11 cellular contexts compared by ENCODE assay signal in the genomic region with DNA sequence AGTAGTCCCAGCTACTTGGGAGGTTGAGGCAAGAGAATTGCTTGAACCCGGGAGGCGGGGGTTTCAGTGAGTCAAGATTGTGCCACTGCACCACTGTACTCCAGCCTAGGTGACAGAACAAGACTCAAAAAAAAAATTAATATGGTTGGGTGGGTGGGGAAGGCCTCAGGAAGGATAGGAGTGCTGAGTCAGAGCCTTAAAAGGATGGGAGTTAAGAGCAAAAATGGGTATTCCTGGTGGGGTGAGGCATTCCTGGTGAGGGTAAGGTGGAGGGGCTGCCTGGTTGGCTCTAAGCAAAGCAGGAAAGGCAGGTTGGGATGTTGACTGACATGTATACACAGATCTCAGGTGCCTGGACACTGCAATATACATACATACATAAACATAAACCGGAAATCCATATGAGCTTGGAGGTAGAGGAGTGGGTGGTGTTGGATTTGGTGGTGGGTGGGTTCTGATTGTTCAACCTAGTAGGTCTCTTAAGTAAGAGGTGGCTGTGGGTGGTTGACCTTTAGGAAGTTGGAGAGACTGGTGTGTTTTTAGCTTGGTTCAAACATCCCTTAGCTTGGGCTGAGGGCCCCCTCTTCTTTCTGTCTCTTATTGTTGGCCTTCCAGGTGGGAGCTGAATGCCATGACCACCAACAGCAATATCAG. TPM values are rescaled to one million over a fixed set of nuclear protein-coding genes. Genes with fewer than 3 reads are reported as not detected.
DNase-seq lines count a peak whose midpoint lies in the region; ATAC-seq and TF ChIP-seq lines count a peak whose summit lies in the region.
"Had no signal": no experiment of that assay in that cellular context is flagged by ENCODE, and none has a peak within 500 bp of the region (broad histone marks: within the 10 kb centered on the region; RNA-seq: fewer than 3 reads in every experiment).

No MANE protein-coding gene starts in this region.

- peaks cover 16% of the 10 kb centered on the region for H3K79me1 ChIP-seq in neuronal stem cell (ENCODE audit: low read depth, low read length)

- H3K36me3 ChIP-seq in CD4-positive, alpha-beta memory T cell (ENCODE audit: insufficient read depth, low read length) = peaks cover 24% of the 10 kb centered on the region
- H3K36me3 ChIP-seq in neuronal stem cell (replicated peaks in 1 of 2; ENCODE audit: control insufficient read depth in 2 of 2, insufficient read depth in 2 of 2, low read length in 2 of 2) (peaks cover 29 to 72% of the 10 kb centered on the region in 2 donors), suprapubic skin (peaks cover 29% of the 10 kb centered on the region), heart right ventricle (peaks cover 0 to 64% (median 22%) of the 10 kb centered on the region in 9 donors)

- no peak overlapping the region for H2BK5ac ChIP-seq in neuronal stem cell (ENCODE audit: low read length)

- H4K91ac ChIP-seq in neuronal stem cell (ENCODE audit: low read depth, low read length, poor library complexity) = no peak overlapping the region

- H3K27ac ChIP-seq in CD4-positive, alpha-beta memory T cell (ENCODE audit: low read depth, low read length) = no peak overlapping the region
- H3K27ac ChIP-seq in neuronal stem cell (replicated peaks; ENCODE audit: low read length) = no peak overlapping the region
- H3K27ac ChIP-seq in suprapubic skin = no peak overlapping the region
- H3K27ac ChIP-seq in heart right ventricle = peak overlapping the region in 3 of 10 donors; percentile 92 to 97 (median 95)

- peaks cover 54% of the 10 kb centered on the region for H3K4me1 ChIP-seq in CD4-positive, alpha-beta memory T cell (ENCODE audit: insufficient read depth, low read length)
- peaks cover 5 to 6% of the 10 kb centered on the region in 2 donors for H3K4me1 ChIP-seq in neuronal stem cell (ENCODE audit: control insufficient read depth in 2 of 2, insufficient read depth in 1 of 2, low read depth in 1 of 2, low read length in 2 of 2)
- peaks cover 49% of the 10 kb centered on the region for H3K4me1 ChIP-seq in suprapubic skin
- peaks cover 14 to 80% (median 58%) of the 10 kb centered on the region in 9 donors for H3K4me1 ChIP-seq in heart right ventricle

- no peak overlapping the region for H3K9ac ChIP-seq in neuronal stem cell (ENCODE audit: low read depth, low read length, poor library complexity)

- no peaks in the 10 kb centered on the region for H3K27me3 ChIP-seq in CD4-positive, alpha-beta memory T cell (ENCODE audit: insufficient read depth, low read length)
- no peaks in the 10 kb centered on the region for H3K27me3 ChIP-seq in neuronal stem cell (ENCODE audit: control insufficient read depth in 3 of 3, insufficient read depth in 3 of 3, low read depth in 1 of 3, low read length in 3 of 3)
- no peaks in the 10 kb centered on the region for H3K27me3 ChIP-seq in suprapubic skin
- no peaks in the 10 kb centered on the region for H3K27me3 ChIP-seq in heart right ventricle

- H3K27ac Mint-ChIP-seq in CD4-positive, alpha-beta memory T cell = peak overlapping the region; percentile 16 to 83 (median 55)
- H3K27ac Mint-ChIP-seq in IgD-negative memory B cell = peak overlapping the region in 1 of 3 donors; percentile 8
- peak overlapping the region; percentile 66 for H3K27ac Mint-ChIP-seq in chondrocyte (ENCODE audit: unreplicated experiment)

- no peak overlapping the region for H2BK15ac ChIP-seq in neuronal stem cell (ENCODE audit: low read length)

- no peak overlapping the region for H3K4ac ChIP-seq in neuronal stem cell (ENCODE audit: low read length)

- no peak for TF ChIP-seq POLR2A in suprapubic skin (IDR thresholded peaks at IDR 0.05)

- no peak for ATAC-seq in heart right ventricle

- H2BK120ac ChIP-seq in neuronal stem cell (ENCODE audit: low read depth, low read length) = no peak overlapping the region

- CTCF ChIA-PET in CD4-positive, alpha-beta memory T cell (lab: Charles Lee; ENCODE audit: partially characterized antibody) = interaction anchor here (1.0 to 1.4 kb wide), 3 partner anchors 17 to 124 kb away, joined by 3 to 6 read pairs (median 3); a partner anchor contains a TSS

- POLR2A ChIA-PET in CD4-positive, alpha-beta memory T cell (lab: Charles Lee; ENCODE audit: partially characterized antibody) = interaction anchor here (0.8 to 4.6 kb wide), 6 partner anchors 23 to 41 kb away, joined by 3 to 40 read pairs (median 12); a partner anchor contains a TSS

- H3K14ac ChIP-seq in neuronal stem cell (ENCODE audit: low read length) = no peak overlapping the region

- H3K18ac ChIP-seq in neuronal stem cell (ENCODE audit: low read length) = no peak overlapping the region

- intact Hi-C loops in CD4-positive, alpha-beta memory T cell (cut with micrococcal nuclease) = no loop called here
- intact Hi-C loops in heart right ventricle (cut with DNase I) = loop anchor here in 1 of 10 donors (5.0 kb wide), 1 partner anchor 37 kb away; a partner anchor contains a TSS

- TF ChIP-seq EP300 in suprapubic skin (IDR thresholded peaks at IDR 0.05) = no peak

- H2AFZ ChIP-seq in neuronal stem cell (ENCODE audit: low read length) = no peak overlapping the region

- no peaks in the 10 kb centered on the region for H3K27me3 Mint-ChIP-seq in CD4-positive, alpha-beta memory T cell
- H3K27me3 Mint-ChIP-seq in IgD-negative memory B cell (no peaks in the 10 kb centered on the region), chondrocyte (ENCODE audit: low read depth) (no peaks in the 10 kb centered on the region)

- H4K8ac ChIP-seq in neuronal stem cell (ENCODE audit: low read depth, low read length) = peak overlapping the region; percentile 74

- no peak for DNase-seq in CD4-positive, alpha-beta memory T cell
- no peak for DNase-seq in chondrocyte (ENCODE audit: low spot score)
- no peak for DNase-seq in neuronal stem cell (ENCODE audit: low spot score)
- DNase-seq in suprapubic skin (ENCODE audit: low spot score in 2 of 2) = no peak
- DNase-seq in NOMO-1 treated with DMSO at 0.1 percent for 48 hours (lab: John Stamatoyannopoulos, UW; ENCODE audit: unreplicated experiment) = no peak
- DNase-seq in heart right ventricle = no peak
- DNase-seq: foreskin fibroblast, NCI-H526, retina had no signal

- no peak overlapping the region for H2BK12ac ChIP-seq in neuronal stem cell (ENCODE audit: low read length)

- H3K23ac ChIP-seq in neuronal stem cell (ENCODE audit: low read depth, low read length, poor library complexity) = peak overlapping the region; percentile 51

- no peaks in the 10 kb centered on the region for H3K9me3 ChIP-seq in CD4-positive, alpha-beta memory T cell (ENCODE audit: control insufficient read depth in 1 of 2, low read length in 2 of 2)
- H3K9me3 ChIP-seq in neuronal stem cell (replicated peaks in 1 of 2; ENCODE audit: control insufficient read depth in 2 of 2, insufficient read depth in 1 of 2, low read depth in 1 of 2, low read length in 2 of 2) = peaks cover 0 to 2% of the 10 kb centered on the region in 2 donors
- no peaks in the 10 kb centered on the region for H3K9me3 ChIP-seq in suprapubic skin
- H3K9me3 ChIP-seq in heart right ventricle = no peaks in the 10 kb centered on the region
- H3K9me3 ChIP-seq: SK-N-SH had no signal

- peaks cover 30 to 42% of the 10 kb centered on the region in 2 donors for H3K36me3 Mint-ChIP-seq in CD4-positive, alpha-beta memory T cell
- H3K36me3 Mint-ChIP-seq in IgD-negative memory B cell = peaks cover 2% of the 10 kb centered on the region
- H3K36me3 Mint-ChIP-seq in chondrocyte (ENCODE audit: low read depth) = peaks cover 17% of the 10 kb centered on the region

- H3K9me3 Mint-ChIP-seq in CD4-positive, alpha-beta memory T cell = peaks cover 0 to 1% (median 0%) of the 10 kb centered on the region in 8 donors
- H3K9me3 Mint-ChIP-seq in IgD-negative memory B cell = no peaks in the 10 kb centered on the region
- no peaks in the 10 kb centered on the region for H3K9me3 Mint-ChIP-seq in chondrocyte (ENCODE audit: low read depth)

- no peak overlapping the region for H3K4me2 ChIP-seq in neuronal stem cell (ENCODE audit: insufficient read depth, low read length, poor library complexity, severe bottlenecking)

- H3K4me3 ChIP-seq in CD4-positive, alpha-beta memory T cell (ENCODE audit: low read length in 2 of 2) = no peak overlapping the region
- peak overlapping the region in 1 of 2 donors; percentile 87 for H3K4me3 ChIP-seq in neuronal stem cell (ENCODE audit: low read length in 2 of 2)
- no peak overlapping the region for H3K4me3 ChIP-seq in suprapubic skin
- no peak overlapping the region for H3K4me3 ChIP-seq in heart right ventricle

- TF ChIP-seq CTCF in chondrocyte (IDR thresholded peaks at IDR 0.05) = no peak
- TF ChIP-seq CTCF in suprapubic skin (IDR thresholded peaks at IDR 0.05) = no peak
- TF ChIP-seq CTCF in heart right ventricle (IDR thresholded peaks at IDR 0.05) = no peak

- H2AK5ac ChIP-seq in neuronal stem cell (ENCODE audit: low read depth, low read length) = no peak overlapping the region

- H3K4me1 Mint-ChIP-seq in CD4-positive, alpha-beta memory T cell = peaks cover 17 to 66% (median 38%) of the 10 kb centered on the region in 4 donors
- H3K4me1 Mint-ChIP-seq in IgD-negative memory B cell = peaks cover 0 to 18% (median 7%) of the 10 kb centered on the region in 3 donors
- peaks cover 44% of the 10 kb centered on the region for H3K4me1 Mint-ChIP-seq in chondrocyte (ENCODE audit: low read depth)

- H3K4me3 Mint-ChIP-seq in CD4-positive, alpha-beta memory T cell = peak overlapping the region; percentile 58 to 98 (median 76)
- H3K4me3 Mint-ChIP-seq in IgD-negative memory B cell (peak overlapping the region; percentile 66 to 89 (median 84)), chondrocyte (ENCODE audit: unreplicated experiment) (no peak overlapping the region)

- WGBS in neuronal stem cell (ENCODE audit: extremely low coverage in 2 of 2, insufficient read length in 2 of 2, insufficient replicate concordance in 1 of 2), 2 donors = no CpG with 5 or more reads among the region's 3 CpGs
- 93% methylated on average over 3 of the region's 3 CpGs for WGBS in suprapubic skin
- 92 to 93% methylated on average over 3 of the region's 3 CpGs for WGBS in heart right ventricle, 2 donors

RNA-seq across cellular contexts. Expression of a gene that starts 1.2 kb away (rescaled TPM):
- 10 to 100 TPM; 56.5 to 58.7 TPM for total RNA-seq in CD4-positive, alpha-beta memory T cell
- 10 to 100 TPM; 65.5 to 77.0 TPM for polyA plus RNA-seq in CD4-positive, alpha-beta memory T cell
- 54.8 TPM for polyA plus RNA-seq in IgD-negative memory B cell
- 58.6 to 75.2 TPM (median 63.2 TPM) in 3 replicates for total RNA-seq in chondrocyte
- polyA plus RNA-seq in neuronal stem cell (2013, experiment 1 of 2) = 51.0 TPM
- 50.1 TPM for polyA plus RNA-seq in neuronal stem cell (2013, experiment 2 of 2)
- 10 to 100 TPM; 30.8 to 66.6 (median 53.6) TPM for total RNA-seq in suprapubic skin
- total RNA-seq in heart right ventricle = 10 to 100 TPM; 21.4 to 35.3 (median 25.6) TPM
- polyA plus RNA-seq in heart right ventricle = 10 to 100 TPM; 19.4 to 43.6 TPM

RNA-seq across cellular contexts. Expression of a gene that starts 6.1 kb away (rescaled TPM):
- total RNA-seq in CD4-positive, alpha-beta memory T cell = 10 to 100 TPM; 66.6 to 67.9 TPM
- 100 to 1,000 TPM in 1 of 2 donors, 10 to 100 TPM in 1; 78.3 to 131 TPM for polyA plus RNA-seq in CD4-positive, alpha-beta memory T cell
- polyA plus RNA-seq in IgD-negative memory B cell (60.3 TPM), heart right ventricle (100 to 1,000 TPM in 1 of 2 donors, 10 to 100 TPM in 1; 80.2 to 160 TPM)
- total RNA-seq in chondrocyte (66.3 to 96.9 TPM (median 90.3 TPM) in 3 replicates), suprapubic skin (10 to 100 TPM; 49.3 to 86.1 (median 63.1) TPM), heart right ventricle (100 to 1,000 TPM in 4 of 10 donors, 10 to 100 TPM in 6; 78.2 to 165 (median 92.0) TPM)
- polyA plus RNA-seq in neuronal stem cell (2013, experiment 1 of 2) = 95.2 TPM
- polyA plus RNA-seq in neuronal stem cell (2013, experiment 2 of 2) = 93.6 TPM

RNA-seq across cellular contexts. Expression of a gene that starts 6.4 kb away (rescaled TPM):
- 10 to 100 TPM; 36.2 to 36.3 TPM for total RNA-seq in CD4-positive, alpha-beta memory T cell
- polyA plus RNA-seq in CD4-positive, alpha-beta memory T cell = 100 to 1,000 TPM in 1 of 2 donors, 10 to 100 TPM in 1; 84.7 to 110 TPM
- polyA plus RNA-seq in IgD-negative memory B cell (76.3 TPM), heart right ventricle (10 to 100 TPM; 51.9 to 74.3 TPM)
- total RNA-seq in chondrocyte (71.1 to 86.2 TPM (median 71.6 TPM) in 3 replicates), suprapubic skin (10 to 100 TPM; 41.2 to 65.8 (median 61.5) TPM), heart right ventricle (10 to 100 TPM; 22.9 to 38.7 (median 28.3) TPM)
- 71.2 TPM for polyA plus RNA-seq in neuronal stem cell (2013, experiment 1 of 2)
- 69.3 TPM for polyA plus RNA-seq in neuronal stem cell (2013, experiment 2 of 2)

RNA-seq across cellular contexts. Expression of a gene that starts 33.5 kb away (rescaled TPM):
- total RNA-seq in CD4-positive, alpha-beta memory T cell = 10 to 100 TPM; 13.7 to 13.9 TPM
- 1 to 10 TPM; 2.1 to 3.8 TPM for polyA plus RNA-seq in CD4-positive, alpha-beta memory T cell
- 5.3 TPM for polyA plus RNA-seq in IgD-negative memory B cell
- 53.6 to 64.8 TPM (median 54.3 TPM) in 3 replicates for total RNA-seq in chondrocyte
- 16.9 TPM for polyA plus RNA-seq in neuronal stem cell (2013, experiment 1 of 2)
- polyA plus RNA-seq in neuronal stem cell (2013, experiment 2 of 2) = 16.9 TPM
- 10 to 100 TPM; 12.3 to 22.2 (median 15.5) TPM for total RNA-seq in suprapubic skin
- 10 to 100 TPM in 2 of 10 donors, 1 to 10 TPM in 8; 7.1 to 11.2 (median 8.6) TPM for total RNA-seq in heart right ventricle
- polyA plus RNA-seq in heart right ventricle = 1 to 10 TPM; 4.2 to 5.6 TPM

RNA-seq across cellular contexts. Expression of a gene that starts 35.8 kb away (rescaled TPM):
- total RNA-seq in CD4-positive, alpha-beta memory T cell = 10 to 100 TPM; 36.6 to 38.0 TPM
- 10 to 100 TPM; 22.3 to 30.8 TPM for polyA plus RNA-seq in CD4-positive, alpha-beta memory T cell
- polyA plus RNA-seq in IgD-negative memory B cell (17.5 TPM), heart right ventricle (10 to 100 TPM; 23.9 to 35.7 TPM)
- total RNA-seq in chondrocyte (34.0 to 40.4 TPM (median 39.3 TPM) in 3 replicates), suprapubic skin (10 to 100 TPM; 35.1 to 51.9 (median 41.6) TPM), heart right ventricle (10 to 100 TPM; 28.4 to 47.1 (median 31.8) TPM)
- 58.1 TPM for polyA plus RNA-seq in neuronal stem cell (2013, experiment 1 of 2)
- polyA plus RNA-seq in neuronal stem cell (2013, experiment 2 of 2) = 56.9 TPM
